Comparison of ENCODE assay signal across 1 cellular context in the genomic region with DNA sequence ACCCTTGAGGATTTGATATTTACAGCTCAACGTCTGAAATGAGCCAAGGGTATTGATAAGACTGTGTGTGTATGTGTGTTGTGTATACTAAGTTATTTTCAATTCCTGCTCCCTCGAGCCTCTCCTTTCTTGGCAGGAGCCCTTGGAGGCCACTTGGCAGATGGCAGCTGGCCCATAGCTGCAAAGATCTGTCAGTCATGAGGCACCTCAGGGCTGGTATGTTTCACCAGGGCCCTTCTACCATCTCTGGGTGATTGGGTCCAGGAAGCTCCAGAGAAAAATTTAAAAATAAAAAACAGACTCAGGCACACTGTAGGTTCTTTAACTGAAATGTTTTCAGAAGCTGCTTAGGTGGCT.
TF ChIP-seq lines count a peak whose summit lies in the region.

No MANE protein-coding gene starts in this region.

TF ChIP-seq in GM23338, 12 proteins besides CTCF, POLR2A, EP300 and RAD21 (continued from another document):
- TF ChIP-seq, protein P1, sequence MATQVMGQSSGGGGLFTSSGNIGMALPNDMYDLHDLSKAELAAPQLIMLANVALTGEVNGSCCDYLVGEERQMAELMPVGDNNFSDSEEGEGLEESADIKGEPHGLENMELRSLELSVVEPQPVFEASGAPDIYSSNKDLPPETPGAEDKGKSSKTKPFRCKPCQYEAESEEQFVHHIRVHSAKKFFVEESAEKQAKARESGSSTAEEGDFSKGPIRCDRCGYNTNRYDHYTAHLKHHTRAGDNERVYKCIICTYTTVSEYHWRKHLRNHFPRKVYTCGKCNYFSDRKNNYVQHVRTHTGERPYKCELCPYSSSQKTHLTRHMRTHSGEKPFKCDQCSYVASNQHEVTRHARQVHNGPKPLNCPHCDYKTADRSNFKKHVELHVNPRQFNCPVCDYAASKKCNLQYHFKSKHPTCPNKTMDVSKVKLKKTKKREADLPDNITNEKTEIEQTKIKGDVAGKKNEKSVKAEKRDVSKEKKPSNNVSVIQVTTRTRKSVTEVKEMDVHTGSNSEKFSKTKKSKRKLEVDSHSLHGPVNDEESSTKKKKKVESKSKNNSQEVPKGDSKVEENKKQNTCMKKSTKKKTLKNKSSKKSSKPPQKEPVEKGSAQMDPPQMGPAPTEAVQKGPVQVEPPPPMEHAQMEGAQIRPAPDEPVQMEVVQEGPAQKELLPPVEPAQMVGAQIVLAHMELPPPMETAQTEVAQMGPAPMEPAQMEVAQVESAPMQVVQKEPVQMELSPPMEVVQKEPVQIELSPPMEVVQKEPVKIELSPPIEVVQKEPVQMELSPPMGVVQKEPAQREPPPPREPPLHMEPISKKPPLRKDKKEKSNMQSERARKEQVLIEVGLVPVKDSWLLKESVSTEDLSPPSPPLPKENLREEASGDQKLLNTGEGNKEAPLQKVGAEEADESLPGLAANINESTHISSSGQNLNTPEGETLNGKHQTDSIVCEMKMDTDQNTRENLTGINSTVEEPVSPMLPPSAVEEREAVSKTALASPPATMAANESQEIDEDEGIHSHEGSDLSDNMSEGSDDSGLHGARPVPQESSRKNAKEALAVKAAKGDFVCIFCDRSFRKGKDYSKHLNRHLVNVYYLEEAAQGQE (IDR thresholded peaks at IDR 0.05; ENCODE audit: unreplicated experiment): no peak
- TF ChIP-seq POLR2AphosphoS5 (IDR thresholded peaks at IDR 0.05; ENCODE audit: low read depth): no peak
- no peak for TF ChIP-seq STAT1 (IDR thresholded peaks at IDR 0.05; ENCODE audit: unreplicated experiment)
- no peak for TF ChIP-seq ZNF331 (CRISPR knock-in tag; IDR thresholded peaks at IDR 0.05; ENCODE audit: low read depth)
- TF ChIP-seq EZH2phosphoT487 (IDR thresholded peaks at IDR 0.05; ENCODE audit: unreplicated experiment): no peak
- TF ChIP-seq NANOG (IDR thresholded peaks at IDR 0.05; ENCODE audit: borderline replicate concordance): no peak
- TF ChIP-seq ETS1 (IDR thresholded peaks at IDR 0.05): no peak
- no peak for TF ChIP-seq EZH2 (IDR thresholded peaks at IDR 0.05; ENCODE audit: low read depth, unreplicated experiment)
TF ChIP-seq in GM23338: peak in this region for 0.
